1 cellular context compared by ENCODE assay signal in genomic region chr7:114864278-114864677, GRCh38.
TF ChIP-seq lines count a peak whose summit lies in the region.

No MANE protein-coding gene starts in this region.

TF ChIP-seq in SK-N-SH treated with all-trans-retinoic acid at 6 μM for 48 hours, 23 proteins besides CTCF, POLR2A, EP300 and RAD21 (continued from another document):
- TF ChIP-seq CREB5 (CRISPR knock-in tag; IDR thresholded peaks at IDR 0.05; ENCODE audit: low read depth) = no peak
- TF ChIP-seq, protein P1, sequence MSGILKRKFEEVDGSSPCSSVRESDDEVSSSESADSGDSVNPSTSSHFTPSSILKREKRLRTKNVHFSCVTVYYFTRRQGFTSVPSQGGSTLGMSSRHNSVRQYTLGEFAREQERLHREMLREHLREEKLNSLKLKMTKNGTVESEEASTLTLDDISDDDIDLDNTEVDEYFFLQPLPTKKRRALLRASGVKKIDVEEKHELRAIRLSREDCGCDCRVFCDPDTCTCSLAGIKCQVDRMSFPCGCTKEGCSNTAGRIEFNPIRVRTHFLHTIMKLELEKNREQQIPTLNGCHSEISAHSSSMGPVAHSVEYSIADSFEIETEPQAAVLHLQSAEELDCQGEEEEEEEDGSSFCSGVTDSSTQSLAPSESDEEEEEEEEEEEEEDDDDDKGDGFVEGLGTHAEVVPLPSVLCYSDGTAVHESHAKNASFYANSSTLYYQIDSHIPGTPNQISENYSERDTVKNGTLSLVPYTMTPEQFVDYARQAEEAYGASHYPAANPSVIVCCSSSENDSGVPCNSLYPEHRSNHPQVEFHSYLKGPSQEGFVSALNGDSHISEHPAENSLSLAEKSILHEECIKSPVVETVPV (CRISPR knock-in tag; IDR thresholded peaks at IDR 0.05) = no peak
- TF ChIP-seq ZFP3 (CRISPR knock-in tag; IDR thresholded peaks at IDR 0.05) = no peak
TF ChIP-seq in SK-N-SH treated with all-trans-retinoic acid at 6 μM for 48 hours: peak in this region for 0.
